Comparison of ENCODE assay signal across 25 cellular contexts in genomic region chr11:69343401-69344321, GRCh38. TPM values are rescaled to one million over a fixed set of nuclear protein-coding genes. Genes with fewer than 3 reads are reported as not detected.
DNase-seq lines count a peak whose midpoint lies in the region; ATAC-seq and TF ChIP-seq lines count a peak whose summit lies in the region.
"Had no signal": no experiment of that assay in that cellular context is flagged by ENCODE, and none has a peak within 500 bp of the region (broad histone marks: within the 10 kb centered on the region; RNA-seq: fewer than 3 reads in every experiment).

No MANE protein-coding gene starts in this region.

- no peaks in the 10 kb centered on the region for H3K79me2 ChIP-seq in hepatocyte

- H3K9me3 ChIP-seq in T-helper 17 cell (ENCODE audit: control insufficient read depth, low read length, poor library complexity, severe bottlenecking) (no peaks in the 10 kb centered on the region), hepatocyte (ENCODE audit: low read depth) (no peaks in the 10 kb centered on the region)
- H3K9me3 ChIP-seq: uterus had no signal

- no peak overlapping the region for H2AFZ ChIP-seq in hepatocyte

- peak overlapping the region; percentile 69 for H3K27ac Mint-ChIP-seq in T-helper 17 cell
- H3K27ac Mint-ChIP-seq: stimulated activated effector memory CD8-positive, alpha-beta T cell treated with anti-CD3 and anti-CD28 coated beads, Interleukin-12 subunit alpha, Interleukin-12 subunit beta, amount 100 ng/mL, for 72 hours had no signal

- peaks cover 21% of the 10 kb centered on the region for H3K4me1 Mint-ChIP-seq in activated T-cell treated with anti-CD3 and anti-CD28 coated beads, Interleukin-2, amount 50 U/mL, for 4 hours (ENCODE audit: low read depth)
- H3K4me1 Mint-ChIP-seq in T-helper 17 cell, result peaks cover 5% of the 10 kb centered on the region

- no peak for TF ChIP-seq CTCF in hepatocyte (IDR thresholded peaks at IDR 0.05; ENCODE audit: poor library complexity)

- H3K4me3 Mint-ChIP-seq in activated T-cell treated with anti-CD3 and anti-CD28 coated beads, Interleukin-2, amount 50 U/mL, for 4 hours, result no peak overlapping the region
- no peak overlapping the region for H3K4me3 Mint-ChIP-seq in T-helper 17 cell
- H3K4me3 Mint-ChIP-seq: stimulated activated effector memory CD8-positive, alpha-beta T cell treated with anti-CD3 and anti-CD28 coated beads, Interleukin-12 subunit alpha, Interleukin-12 subunit beta, amount 100 ng/mL, for 72 hours had no signal

- H4K20me1 ChIP-seq in hepatocyte (ENCODE audit: insufficient read depth, poor library complexity, severe bottlenecking), result no peaks in the 10 kb centered on the region
- H4K20me1 ChIP-seq: BLaER1 had no signal

- no peak overlapping the region for H3K27ac ChIP-seq in hepatocyte
- H3K27ac ChIP-seq: BLaER1, SJSA1, skin epidermis, uterus had no signal

- no peaks in the 10 kb centered on the region for H3K4me1 ChIP-seq in hepatocyte (ENCODE audit: insufficient read depth)
- H3K4me1 ChIP-seq: Caco-2, uterus had no signal

- no peak overlapping the region for H3K4me2 ChIP-seq in hepatocyte

- no peaks in the 10 kb centered on the region for H3K27me3 Mint-ChIP-seq in activated T-cell treated with anti-CD3 and anti-CD28 coated beads, Interleukin-2, amount 50 U/mL, for 4 hours (ENCODE audit: low read depth)
- no peaks in the 10 kb centered on the region for H3K27me3 Mint-ChIP-seq in T-helper 17 cell

- H3K36me3 ChIP-seq in hepatocyte (replicated peaks; ENCODE audit: insufficient read depth, low read depth), result no peaks in the 10 kb centered on the region
- H3K36me3 ChIP-seq: SJSA1, uterus had no signal

- H3K36me3 Mint-ChIP-seq in activated T-cell treated with anti-CD3 and anti-CD28 coated beads, Interleukin-2, amount 50 U/mL, for 4 hours (ENCODE audit: insufficient read depth), result peaks cover 2% of the 10 kb centered on the region
- no peaks in the 10 kb centered on the region for H3K36me3 Mint-ChIP-seq in T-helper 17 cell (ENCODE audit: low read depth)

- peak; percentile 3 to 4 for DNase-seq in activated T-cell treated with anti-CD3 and anti-CD28 coated beads, Interleukin-2, amount 50 U/mL, for 48 hours
- DNase-seq in activated T-cell treated with anti-CD3 and anti-CD28 coated beads, Interleukin-2, amount 50 U/mL, for 4 hours, result no peak
- DNase-seq in T-helper 17 cell, result no peak
- peak; percentile 38 for DNase-seq in left lobe of liver (ENCODE audit: low spot score)
- peak; percentile 2 for DNase-seq in stimulated activated naive CD8-positive, alpha-beta T cell treated with anti-CD3 and anti-CD28 coated beads, Interleukin-15, Interleukin-2, amounts not matched to agents 100 U/mL and 50 U/mL, for 24 hours
- DNase-seq in NCI-H1436 (lab: John Stamatoyannopoulos, UW), result no peak
- no peak for DNase-seq in hepatocyte (ENCODE audit: low spot score)
- DNase-seq: activated CD4-positive, CD25-positive, alpha-beta regulatory T cell treated with anti-CD3 and anti-CD28 coated beads, Interleukin-2, amount 50 U/mL, for 72 hours; activated effector memory CD4-positive, alpha-beta T cell treated with Interleukin-2 at 50 U/mL for 16 hours; DMS79; GOT3; Kasumi-1; kidney; NCI-H187 treated with DMSO at 0.1 percent for 48 hours; NCI-H69; stimulated activated CD4-positive, alpha-beta T cell treated with anti-CD3 and anti-CD28 coated beads, Interleukin-1b, Interleukin-23, amount 100 ng/mL, for 48 hours; T-helper 1 cell; uterus had no signal

- H3K9me2 ChIP-seq in hepatocyte (replicated peaks; ENCODE audit: insufficient read depth), result no peaks in the 10 kb centered on the region

- no peak for ATAC-seq in activated T-cell treated with anti-CD3 and anti-CD28 coated beads, Interleukin-2, amount 50 U/mL, for 4 hours
- ATAC-seq in T-helper 17 cell (no peak), left lobe of liver (no peak), HG03520 (IDR thresholded peaks at IDR 0.05; ENCODE audit: unreplicated experiment) (no peak)
- no peak for ATAC-seq in stimulated activated naive CD8-positive, alpha-beta T cell treated with anti-CD3 and anti-CD28 coated beads, Interleukin-15, Interleukin-2, amounts not matched to agents 100 U/mL and 50 U/mL, for 24 hours
- ATAC-seq: stimulated activated effector memory CD8-positive, alpha-beta T cell treated with anti-CD3 and anti-CD28 coated beads, Interleukin-12 subunit alpha, Interleukin-12 subunit beta, amount 100 ng/mL, for 72 hours had no signal

- no peak overlapping the region for H3K4me3 ChIP-seq in hepatocyte
- H3K4me3 ChIP-seq: BLaER1, SJSA1, skin epidermis, uterus had no signal

- H3K9me3 Mint-ChIP-seq in activated T-cell treated with anti-CD3 and anti-CD28 coated beads, Interleukin-2, amount 50 U/mL, for 4 hours, result peaks cover 12% of the 10 kb centered on the region

- no peaks in the 10 kb centered on the region for H3K27me3 ChIP-seq in hepatocyte
- H3K27me3 ChIP-seq: SJSA1, uterus had no signal

- 94% methylated on average over 13 of the region's 13 CpGs for WGBS in hepatocyte (ENCODE audit: low lambda C conversion rate, missing lambda C conversion rate)

RNA-seq across cellular contexts. Expression of gene MYEOV, which starts 49.7 kb away (rescaled TPM):
- total RNA-seq in activated T-cell treated with anti-CD3 and anti-CD28 coated beads, Interleukin-2, amount 50 U/mL, for 4 hours, result under 1 TPM in 2 of 3 donors, not detected in 1; 0.10 to 0.50 TPM
- total RNA-seq in T-helper 17 cell (1 to 10 TPM in 1 of 2 donors, under 1 TPM in 1; 0.60 to 8.9 TPM), left lobe of liver (0.78 TPM), hepatocyte (not detected in 2 replicates)
- polyA plus RNA-seq in hepatocyte, result 0.57 TPM in 1 of 2 replicates, not detected in the other
- total RNA-seq: lung microvascular endothelial cell had no signal

Comparison
In these comparisons a context has a peak if more than half of its experiments do, and no peak if none do; other contexts are left out.
1. DNase-seq: peak in activated T-cell treated with anti-CD3 and anti-CD28 coated beads, Interleukin-2, amount 50 U/mL, for 48 hours (2 of 2), left lobe of liver (single experiment) and stimulated activated naive CD8-positive, alpha-beta T cell treated with anti-CD3 and anti-CD28 coated beads, Interleukin-15, Interleukin-2, amounts not matched to agents 100 U/mL and 50 U/mL, for 24 hours (single experiment); none in activated T-cell treated with anti-CD3 and anti-CD28 coated beads, Interleukin-2, amount 50 U/mL, for 4 hours (single experiment), T-helper 17 cell (0 of 3), NCI-H1436 (single experiment) and hepatocyte (single experiment).